In genomic region chr19:28880735-28881401, GRCh38 we compare ENCODE assay signal across 27 cellular contexts.
"Had no signal": no experiment of that assay in that cellular context is flagged by ENCODE, and none has a peak within 500 bp of the region (broad histone marks: within the 10 kb centered on the region; RNA-seq: fewer than 3 reads in every experiment).

No MANE protein-coding gene starts in this region.

- DNase-seq: activated CD4-positive, alpha-beta T cell treated with anti-CD3 and anti-CD28 coated beads, Interleukin-2, amount 10 ng/mL, durations not matched to agents 7 days and 5 days; activated CD4-positive, CD25-positive, alpha-beta regulatory T cell treated with anti-CD3 and anti-CD28 coated beads, Interleukin-2, amount 50 U/mL, for 72 hours; activated CD8-positive, alpha-beta memory T cell treated with anti-CD3 and anti-CD28 coated beads, Interleukin-2, amount 10 ng/mL, durations not matched to agents 7 days and 5 days; activated CD8-positive, alpha-beta T cell treated with anti-CD3 and anti-CD28 coated beads for 36 hours; activated effector memory CD4-positive, alpha-beta T cell treated with anti-CD3 and anti-CD28 coated beads, Interleukin-2, amount 50 U/mL, for 16 hours; activated naive CD4-positive, alpha-beta T cell treated with anti-CD3 and anti-CD28 coated beads, Interleukin-2, amount 10 ng/mL, durations not matched to agents 7 days and 5 days; activated naive CD8-positive, alpha-beta T cell treated with anti-CD3 and anti-CD28 coated beads, Interleukin-2, amount 50 U/mL, for 24 hours; activated T-cell treated with anti-CD3 and anti-CD28 coated beads for 4 hours; cerebellar nuclear complex; heart right ventricle; islet precursor cell; left cardiac atrium; naive B cell; posterior cingulate gyrus; stimulated activated CD4-positive, alpha-beta T cell treated with anti-CD3 and anti-CD28 coated beads, Interleukin-15, amount 100 ng/mL, for 24 hours; stimulated activated CD8-positive, alpha-beta memory T cell treated with anti-CD3 and anti-CD28 coated beads, Interleukin-4, amount 100 ng/mL, for 48 hours; T-helper 2 cell had no signal

- H3K36me3 ChIP-seq: heart right ventricle had no signal

- H3K9me3 ChIP-seq: heart right ventricle, testis had no signal

- H3K4me2 ChIP-seq: smooth muscle cell had no signal

- H3K27ac Mint-ChIP-seq: activated CD4-positive, alpha-beta T cell treated with anti-CD3 and anti-CD28 coated beads, Interleukin-2, amount 10 ng/mL, durations not matched to agents 7 days and 5 days; activated CD8-positive, alpha-beta memory T cell treated with anti-CD3 and anti-CD28 coated beads, Interleukin-2, amount 10 ng/mL, durations not matched to agents 7 days and 5 days; activated CD8-positive, alpha-beta T cell treated with anti-CD3 and anti-CD28 coated beads for 36 hours; activated naive CD4-positive, alpha-beta T cell treated with anti-CD3 and anti-CD28 coated beads, Interleukin-2, amount 10 ng/mL, durations not matched to agents 7 days and 5 days; activated naive CD8-positive, alpha-beta T cell treated with anti-CD3 and anti-CD28 coated beads, Interleukin-2, amount 50 U/mL, for 24 hours; memory B cell; naive B cell; stimulated activated naive B cell treated with anti-CD40 and anti-IgM and Interleukin-4, amounts not matched to agents 10 μg/mL and 1 μg/mL and 100 μg/mL, for 72 hours; type B pancreatic cell had no signal

- H3K27me3 ChIP-seq: testis had no signal

- H3K36me3 Mint-ChIP-seq: activated CD8-positive, alpha-beta memory T cell treated with anti-CD3 and anti-CD28 coated beads, Interleukin-2, amount 10 ng/mL, durations not matched to agents 7 days and 5 days; activated naive CD4-positive, alpha-beta T cell treated with anti-CD3 and anti-CD28 coated beads, Interleukin-2, amount 10 ng/mL, durations not matched to agents 7 days and 5 days; memory B cell; naive B cell; stimulated activated naive B cell treated with anti-CD40 and anti-IgM and Interleukin-4, amounts not matched to agents 10 μg/mL and 1 μg/mL and 100 μg/mL, for 72 hours; type B pancreatic cell had no signal

- H3K27me3 Mint-ChIP-seq: activated CD4-positive, alpha-beta T cell treated with anti-CD3 and anti-CD28 coated beads, Interleukin-2, amount 10 ng/mL, durations not matched to agents 7 days and 5 days; activated CD8-positive, alpha-beta memory T cell treated with anti-CD3 and anti-CD28 coated beads, Interleukin-2, amount 10 ng/mL, durations not matched to agents 7 days and 5 days; activated naive CD8-positive, alpha-beta T cell treated with anti-CD3 and anti-CD28 coated beads, Interleukin-2, amount 50 U/mL, for 24 hours; memory B cell had no signal

- H3K9me3 Mint-ChIP-seq: activated CD4-positive, alpha-beta T cell treated with anti-CD3 and anti-CD28 coated beads, Interleukin-2, amount 10 ng/mL, durations not matched to agents 7 days and 5 days; activated CD8-positive, alpha-beta T cell treated with anti-CD3 and anti-CD28 coated beads for 36 hours; activated naive CD4-positive, alpha-beta T cell treated with anti-CD3 and anti-CD28 coated beads, Interleukin-2, amount 10 ng/mL, durations not matched to agents 7 days and 5 days; activated naive CD8-positive, alpha-beta T cell treated with anti-CD3 and anti-CD28 coated beads, Interleukin-2, amount 50 U/mL, for 24 hours; neural crest cell; type B pancreatic cell had no signal

- H3K4me3 ChIP-seq: coronary artery, heart right ventricle, smooth muscle cell, testis had no signal

- H3K4me1 Mint-ChIP-seq: activated CD4-positive, alpha-beta T cell treated with anti-CD3 and anti-CD28 coated beads, Interleukin-2, amount 10 ng/mL, durations not matched to agents 7 days and 5 days; activated CD8-positive, alpha-beta memory T cell treated with anti-CD3 and anti-CD28 coated beads, Interleukin-2, amount 10 ng/mL, durations not matched to agents 7 days and 5 days; activated naive CD4-positive, alpha-beta T cell treated with anti-CD3 and anti-CD28 coated beads, Interleukin-2, amount 10 ng/mL, durations not matched to agents 7 days and 5 days; activated naive CD8-positive, alpha-beta T cell treated with anti-CD3 and anti-CD28 coated beads, Interleukin-2, amount 50 U/mL, for 24 hours; memory B cell had no signal

- H3K27ac ChIP-seq: coronary artery, epithelial cell of prostate, heart right ventricle, testis, VCaP had no signal

- ATAC-seq: activated CD8-positive, alpha-beta memory T cell treated with anti-CD3 and anti-CD28 coated beads, Interleukin-2, amount 10 ng/mL, durations not matched to agents 7 days and 5 days; activated CD8-positive, alpha-beta T cell treated with anti-CD3 and anti-CD28 coated beads for 36 hours; activated naive CD8-positive, alpha-beta T cell treated with anti-CD3 and anti-CD28 coated beads, Interleukin-2, amount 50 U/mL, for 24 hours; heart right ventricle; left cardiac atrium; sciatic nerve had no signal

- H3K4me3 Mint-ChIP-seq: activated CD4-positive, alpha-beta T cell treated with anti-CD3 and anti-CD28 coated beads, Interleukin-2, amount 10 ng/mL, durations not matched to agents 7 days and 5 days; activated CD8-positive, alpha-beta memory T cell treated with anti-CD3 and anti-CD28 coated beads, Interleukin-2, amount 10 ng/mL, durations not matched to agents 7 days and 5 days; activated CD8-positive, alpha-beta T cell treated with anti-CD3 and anti-CD28 coated beads for 36 hours; activated naive CD4-positive, alpha-beta T cell treated with anti-CD3 and anti-CD28 coated beads, Interleukin-2, amount 10 ng/mL, durations not matched to agents 7 days and 5 days; activated naive CD8-positive, alpha-beta T cell treated with anti-CD3 and anti-CD28 coated beads, Interleukin-2, amount 50 U/mL, for 24 hours; memory B cell; neural crest cell; stimulated activated naive B cell treated with anti-CD40 and anti-IgM and Interleukin-4, amounts not matched to agents 10 μg/mL and 1 μg/mL and 100 μg/mL, for 72 hours; type B pancreatic cell had no signal
